In genomic region chr10:103105462-103105861, GRCh38 we compare ENCODE assay signal across 21 cellular contexts.
"Had no signal": no experiment of that assay in that cellular context is flagged by ENCODE, and none has a peak within 500 bp of the region (broad histone marks: within the 10 kb centered on the region; RNA-seq: fewer than 3 reads in every experiment).

No MANE protein-coding gene starts in this region.

- H3K27me3 ChIP-seq: left lung, neutrophil, pancreas, stomach, testis, tibial artery had no signal

- H3K4me3 ChIP-seq: left lung, mucosa of descending colon, pancreas, smooth muscle cell, stomach, testis, tibial artery had no signal

- DNase-seq: cortex of kidney; effector CD4-positive, alpha-beta T cell; head of caudate nucleus; left cardiac atrium; left lung; mesenchymal stem cell; mucosa of descending colon; naive B cell; pancreas; stimulated activated CD4-positive, alpha-beta T cell treated with anti-CD3 and anti-CD28 coated beads, Interleukin-12 subunit alpha, Interleukin-12 subunit beta, amount 100 ng/mL, for 4 hours; stimulated activated CD4-positive, alpha-beta T cell treated with anti-CD3 and anti-CD28 coated beads, Interleukin-1b, Interleukin-23, amount 100 ng/mL, for 48 hours; stimulated activated CD4-positive, alpha-beta T cell treated with anti-CD3 and anti-CD28 coated beads, Interleukin-4, amount 100 ng/mL, for 1 hour; stimulated activated naive CD4-positive, alpha-beta T cell treated with Interleukin-2 at 50 U/mL for 16 hours; stomach; testis; tibial artery had no signal

- H3K4me1 ChIP-seq: pancreas had no signal

- H3K4me2 ChIP-seq: smooth muscle cell had no signal

- ATAC-seq: left cardiac atrium; left lung; mucosa of descending colon; natural killer cell treated with Interleukin-12 subunit alpha and Interleukin-12 subunit beta and Interleukin-15 and Interleukin-18, amount 100 ng/mL, for 72 hours; pancreas; sciatic nerve; stimulated activated effector memory CD8-positive, alpha-beta T cell treated with anti-CD3 and anti-CD28 coated beads, Interleukin-12 subunit alpha, Interleukin-12 subunit beta, amount 100 ng/mL, for 72 hours had no signal

- H3K27ac ChIP-seq: left lung, neutrophil, pancreas, stomach, testis had no signal

- H3K9me3 ChIP-seq: left lung, mucosa of descending colon, neutrophil, pancreas, stomach, testis, tibial artery had no signal
